Comparison of ENCODE assay signal across 8 cellular contexts in the genomic region with DNA sequence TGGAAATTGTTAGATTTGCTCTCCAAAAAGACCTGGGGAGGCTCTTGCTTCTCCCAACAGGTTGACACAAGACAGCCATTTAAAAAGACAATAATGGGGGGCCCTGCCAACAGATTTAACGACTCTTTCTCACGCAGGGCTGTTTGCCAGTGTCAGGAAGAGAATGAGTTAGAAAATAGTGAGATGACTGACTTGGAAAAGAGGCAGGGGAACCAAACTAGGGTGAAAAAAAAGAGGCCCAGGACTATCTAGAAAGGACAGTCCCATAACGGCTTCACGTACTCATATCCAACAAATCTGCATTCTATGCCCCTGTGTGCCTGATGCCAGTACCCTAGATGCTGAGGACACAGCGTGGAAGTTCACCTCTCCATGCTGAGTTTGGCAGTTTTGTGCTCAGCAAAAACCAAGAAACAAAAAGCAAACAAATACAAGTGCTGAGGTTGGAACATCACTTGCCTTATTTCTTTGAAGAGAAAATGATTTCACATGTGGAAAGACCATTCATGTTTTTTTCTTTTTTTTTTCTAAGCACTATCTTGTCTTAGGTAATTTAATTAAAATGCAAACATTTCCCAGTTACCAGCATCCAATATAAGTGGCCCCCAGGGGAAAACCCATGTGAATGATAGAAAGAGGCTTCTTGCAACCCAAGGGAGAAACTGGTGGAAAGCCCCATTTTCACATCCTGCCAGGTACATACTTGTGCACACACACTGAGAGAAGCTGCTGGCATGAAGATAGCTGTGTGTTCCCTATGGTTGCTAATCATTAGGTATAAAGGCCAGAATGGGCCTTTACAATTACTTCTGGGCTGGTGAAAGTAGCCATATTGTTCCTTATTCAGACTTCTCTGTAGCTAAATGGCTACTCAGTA. TPM values are rescaled to one million over a fixed set of nuclear protein-coding genes. Genes with fewer than 3 reads are reported as not detected.
DNase-seq lines count a peak whose midpoint lies in the region; ATAC-seq and TF ChIP-seq lines count a peak whose summit lies in the region.

No MANE protein-coding gene starts in this region.

- H3K36me3 Mint-ChIP-seq in HFFc6 (ENCODE audit: low read depth), result no peaks in the 10 kb centered on the region

- H3K4me3 ChIP-seq in neutrophil (ENCODE audit: low read depth in 1 of 2, low read length in 1 of 2), result no peak overlapping the region

- no peak overlapping the region for H3K4me3 Mint-ChIP-seq in HFFc6

- no peaks in the 10 kb centered on the region; the same call in none of the 2 replicates for H3K27me3 Mint-ChIP-seq in HFFc6 (ENCODE audit: insufficient read depth)

- peak; percentile 6 for DNase-seq in NCI-H526 treated with DMSO at 0.1 percent for 48 hours (lab: John Stamatoyannopoulos, UW)
- DNase-seq in HFFc6, result no peak
- no peak for DNase-seq in NCI-H2196 (lab: John Stamatoyannopoulos, UW; ENCODE audit: unreplicated experiment)
- no peak for DNase-seq in glomerular visceral epithelial cell (ENCODE audit: extremely low spot score)
- DNase-seq in left cardiac atrium, result no peak

- peak overlapping the region; percentile 80 for H3K27ac ChIP-seq in neutrophil

- H3K36me3 ChIP-seq in neutrophil, result peaks cover 76% of the 10 kb centered on the region

- ATAC-seq in GM18861 (IDR thresholded peaks at IDR 0.05; ENCODE audit: unreplicated experiment), result peak; percentile 61
- ATAC-seq in GM21825 (IDR thresholded peaks at IDR 0.05; ENCODE audit: unreplicated experiment), result peak; percentile 75
- ATAC-seq in left cardiac atrium, result no peak

- no peaks in the 10 kb centered on the region for H3K27me3 ChIP-seq in neutrophil

- H3K9me3 Mint-ChIP-seq in HFFc6, result no peaks in the 10 kb centered on the region

- TF ChIP-seq CTCF in neutrophil (IDR thresholded peaks at IDR 0.05) (no peak), HFFc6 (IDR thresholded peaks at IDR 0.05) (no peak)

- no peaks in the 10 kb centered on the region for H3K9me3 ChIP-seq in neutrophil

- peaks cover 54% of the 10 kb centered on the region for H3K4me1 Mint-ChIP-seq in HFFc6 (ENCODE audit: low read depth)

- intact Hi-C loops in left cardiac atrium (cut with DNase I), result loop anchor here in 1 of 2 donors (10.0 kb wide), 1 partner anchor 143 kb away; no protein-coding TSS in a partner anchor

- no peak overlapping the region for H3K27ac Mint-ChIP-seq in HFFc6

- peaks cover 14 to 46% of the 10 kb centered on the region in 2 experiments for H3K4me1 ChIP-seq in neutrophil (ENCODE audit: control insufficient read depth in 1 of 2, insufficient read depth in 1 of 2, low read depth in 1 of 2, low read length in 1 of 2)

RNA-seq across cellular contexts. Expression of a gene that starts 10.6 kb away (rescaled TPM):
- 10 to 100 TPM; 33.0 to 41.7 (median 38.5) TPM for total RNA-seq in HFFc6 (2021; fragmentation: NEBNext Ultra II Directional; extraction: Animal tissue kit (Norgen Biotek cat#: 25700))
- 10 to 100 TPM; 25.1 to 29.9 TPM for total RNA-seq in left cardiac atrium

Comparison
In these comparisons a context has a peak if more than half of its experiments do, and no peak if none do; other contexts are left out.
1. ATAC-seq: peak in GM18861 (single experiment) and GM21825 (single experiment); none in left cardiac atrium (0 of 2).